In genomic region chr3:69326821-69327433, GRCh38 we compare ENCODE assay signal across 8 cellular contexts. TPM values are rescaled to one million over a fixed set of nuclear protein-coding genes. Genes with fewer than 3 reads are reported as not detected.
DNase-seq lines count a peak whose midpoint lies in the region; ATAC-seq and TF ChIP-seq lines count a peak whose summit lies in the region.

No MANE protein-coding gene starts in this region.

- H3K27ac Mint-ChIP-seq in activated CD4-positive, alpha-beta memory T cell treated with anti-CD3 and anti-CD28 coated beads, Interleukin-2, amount 10 ng/mL, durations not matched to agents 7 days and 5 days = peak overlapping the region; percentile 75

- peak overlapping the region; percentile 59 for H3K4me3 Mint-ChIP-seq in activated CD4-positive, alpha-beta memory T cell treated with anti-CD3 and anti-CD28 coated beads, Interleukin-2, amount 10 ng/mL, durations not matched to agents 7 days and 5 days

- DNase-seq in activated CD4-positive, alpha-beta memory T cell treated with anti-CD3 and anti-CD28 coated beads, Interleukin-2, amount 10 ng/mL, durations not matched to agents 7 days and 5 days = peak; percentile 57
- no peak for DNase-seq in COLO829 (ENCODE audit: low spot score)
- DNase-seq in NCI-H128 (lab: John Stamatoyannopoulos, UW; ENCODE audit: unreplicated experiment) = no peak
- no peak for DNase-seq in NCI-H2029 treated with DMSO at 0.1 percent for 48 hours (lab: John Stamatoyannopoulos, UW)
- no peak for DNase-seq in NCI-H82 treated with DMSO at 0.1 percent for 48 hours (lab: John Stamatoyannopoulos, UW; ENCODE audit: unreplicated experiment)

- H3K36me3 ChIP-seq in neutrophil = no peaks in the 10 kb centered on the region

- H3K4me3 ChIP-seq in neutrophil (ENCODE audit: low read depth in 1 of 2, low read length in 1 of 2) = no peak overlapping the region

- CTCF ChIA-PET in activated CD4-positive, alpha-beta memory T cell treated with anti-CD3 and anti-CD28 coated beads, Interleukin-2, amount 10 ng/mL, durations not matched to agents 7 days and 5 days (lab: Charles Lee) = interaction anchor here (0.8 to 1.3 kb wide), 3 partner anchors 21 to 165 kb away, joined by 3 to 5 read pairs (median 5); no protein-coding TSS in a partner anchor

- H3K9me3 Mint-ChIP-seq in activated CD4-positive, alpha-beta memory T cell treated with anti-CD3 and anti-CD28 coated beads, Interleukin-2, amount 10 ng/mL, durations not matched to agents 7 days and 5 days = no peaks in the 10 kb centered on the region

- ATAC-seq in GM19324 (IDR thresholded peaks at IDR 0.05; ENCODE audit: low FRiP score, unreplicated experiment) (peak; percentile 75), HG03060 (IDR thresholded peaks at IDR 0.05; ENCODE audit: low read depth, unreplicated experiment) (peak; percentile 71)

- H3K27ac ChIP-seq in neutrophil = peak overlapping the region; percentile 48

- no peaks in the 10 kb centered on the region for H3K36me3 Mint-ChIP-seq in activated CD4-positive, alpha-beta memory T cell treated with anti-CD3 and anti-CD28 coated beads, Interleukin-2, amount 10 ng/mL, durations not matched to agents 7 days and 5 days (ENCODE audit: low read depth)

- peaks cover 27% of the 10 kb centered on the region for H3K4me1 Mint-ChIP-seq in activated CD4-positive, alpha-beta memory T cell treated with anti-CD3 and anti-CD28 coated beads, Interleukin-2, amount 10 ng/mL, durations not matched to agents 7 days and 5 days

- H3K27me3 ChIP-seq in neutrophil = no peaks in the 10 kb centered on the region

- H3K9me3 ChIP-seq in neutrophil = no peaks in the 10 kb centered on the region

- H3K4me1 ChIP-seq in neutrophil (ENCODE audit: control insufficient read depth in 1 of 2, insufficient read depth in 1 of 2, low read depth in 1 of 2, low read length in 1 of 2) = peaks cover 19 to 44% of the 10 kb centered on the region in 2 experiments

- H3K27me3 Mint-ChIP-seq in activated CD4-positive, alpha-beta memory T cell treated with anti-CD3 and anti-CD28 coated beads, Interleukin-2, amount 10 ng/mL, durations not matched to agents 7 days and 5 days = no peaks in the 10 kb centered on the region

- no peak for TF ChIP-seq CTCF in neutrophil (IDR thresholded peaks at IDR 0.05)

- POLR2A ChIA-PET in activated CD4-positive, alpha-beta memory T cell treated with anti-CD3 and anti-CD28 coated beads, Interleukin-2, amount 10 ng/mL, durations not matched to agents 7 days and 5 days (lab: Charles Lee) = no interaction called here

RNA-seq across cellular contexts. Expression of gene FRMD4B, which starts 59.0 kb away (rescaled TPM):
- 10 to 100 TPM; 69.5 to 72.4 TPM for total RNA-seq in activated CD4-positive, alpha-beta memory T cell treated with anti-CD3 and anti-CD28 coated beads, Interleukin-2, amount 10 ng/mL, durations not matched to agents 7 days and 5 days
